In the genomic region with DNA sequence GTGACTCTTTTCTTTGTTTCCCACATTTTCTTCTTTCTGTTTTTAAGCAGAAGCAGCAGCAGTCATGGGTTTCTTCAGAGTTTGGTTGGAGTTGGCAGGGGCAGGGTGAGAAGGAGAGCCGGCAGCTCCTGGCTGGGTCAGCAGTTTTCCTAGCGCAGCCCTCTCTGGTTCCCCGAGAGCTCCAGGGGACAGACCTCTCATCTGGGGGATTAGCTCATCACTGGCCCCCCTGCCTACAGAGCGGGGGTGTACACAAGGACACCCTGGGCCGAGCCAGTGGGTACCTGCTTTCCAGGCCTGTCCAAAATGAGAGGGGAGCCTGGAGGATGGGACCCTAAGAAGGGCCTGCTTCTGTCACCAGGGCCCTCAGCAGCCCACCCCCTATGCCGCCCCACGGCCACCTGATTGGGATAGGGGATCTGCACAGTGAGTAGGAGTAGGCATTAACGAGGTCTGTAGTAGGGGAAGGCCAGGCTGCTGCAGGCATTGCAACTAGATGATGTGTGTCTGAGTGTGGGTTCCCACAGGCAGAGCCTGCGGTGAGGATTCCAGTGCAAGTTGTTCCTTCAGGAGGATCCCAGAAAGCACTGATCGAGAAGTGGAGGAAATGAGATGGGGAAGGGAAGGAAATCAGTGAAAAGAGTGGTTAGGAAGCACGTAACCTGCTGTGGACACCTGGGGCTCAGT, we compare ENCODE assay signal across 17 cellular contexts.
DNase-seq lines count a peak whose midpoint lies in the region; ATAC-seq and TF ChIP-seq lines count a peak whose summit lies in the region.
"Had no signal": no experiment of that assay in that cellular context is flagged by ENCODE, and none has a peak within 500 bp of the region (broad histone marks: within the 10 kb centered on the region; RNA-seq: fewer than 3 reads in every experiment).

No MANE protein-coding gene starts in this region.

- H3K4me1 Mint-ChIP-seq in stimulated activated memory B cell treated with anti-CD40 and anti-IgM and Interleukin-4, amounts not matched to agents 10 μg/mL and 1 μg/mL and 100 μg/mL, for 72 hours: peaks cover 19% of the 10 kb centered on the region

- peak overlapping the region; percentile 16; the same call in 1 of the 2 replicates for H3K27ac ChIP-seq in RWPE1
- peak overlapping the region; percentile 85 to 88 (median 86) for H3K27ac ChIP-seq in esophagus muscularis mucosa (replicated peaks in 1 of 4)
- peak overlapping the region; percentile 86 for H3K27ac ChIP-seq in muscle layer of duodenum (ENCODE audit: low read length)
- H3K27ac ChIP-seq: neutrophil had no signal

- H3K27me3 ChIP-seq in esophagus muscularis mucosa: no peaks in the 10 kb centered on the region
- H3K27me3 ChIP-seq in muscle layer of duodenum (ENCODE audit: low read depth, low read length): no peaks in the 10 kb centered on the region
- H3K27me3 ChIP-seq: neutrophil had no signal

- WGBS in esophagus muscularis mucosa: 77% methylated on average over 7 of the region's 11 CpGs

- H3K9me3 ChIP-seq in esophagus muscularis mucosa: no peaks in the 10 kb centered on the region
- no peaks in the 10 kb centered on the region for H3K9me3 ChIP-seq in muscle layer of duodenum (ENCODE audit: control insufficient read depth in 1 of 2, low read length in 2 of 2)
- H3K9me3 ChIP-seq: neutrophil had no signal

- peaks cover 0 to 38% (median 25%) of the 10 kb centered on the region in 4 donors for H3K36me3 ChIP-seq in esophagus muscularis mucosa
- peaks cover 0 to 12% of the 10 kb centered on the region in 2 donors for H3K36me3 ChIP-seq in muscle layer of duodenum (ENCODE audit: control insufficient read depth in 1 of 2, insufficient read depth in 2 of 2, low read length in 2 of 2)
- H3K36me3 ChIP-seq: neutrophil had no signal

- no peak for ATAC-seq in stimulated activated memory B cell treated with anti-CD40 and anti-IgM and Interleukin-4, amounts not matched to agents 10 μg/mL and 1 μg/mL and 100 μg/mL, for 72 hours
- ATAC-seq in GM21825 (IDR thresholded peaks at IDR 0.05; ENCODE audit: unreplicated experiment) (no peak), HG03097 (IDR thresholded peaks at IDR 0.05; ENCODE audit: low FRiP score, unreplicated experiment) (no peak)
- ATAC-seq: activated naive CD4-positive, alpha-beta T cell treated with anti-CD3 and anti-CD28 coated beads, Interleukin-2, amount 50 U/mL, for 72 hours had no signal

- no peak for DNase-seq in RWPE1 (ENCODE audit: low spot score)
- DNase-seq in esophagus muscularis mucosa (ENCODE audit: extremely low spot score): no peak
- no peak for DNase-seq in NCI-H1694 treated with DMSO at 0.1 percent for 48 hours (lab: John Stamatoyannopoulos, UW)
- DNase-seq in cerebellum (ENCODE audit: low spot score): no peak
- DNase-seq: DMS79, immature natural killer cell, NCI-H1105 treated with DMSO at 0.1 percent for 48 hours, NCI-H510A, SW 1271 had no signal

- intact Hi-C loops in esophagus muscularis mucosa (cut with DNase I): no loop called here

- H3K4me3 ChIP-seq in esophagus muscularis mucosa (no peak overlapping the region), muscle layer of duodenum (ENCODE audit: low read depth in 1 of 2, low read length in 2 of 2) (peak overlapping the region in 1 of 2 donors; percentile 23)

- POLR2A ChIA-PET in RWPE1 (lab: Yijun Ruan, JAX; ENCODE audit: low non-redundant PET): no interaction called here

- H3K27ac Mint-ChIP-seq in stimulated activated memory B cell treated with anti-CD40 and anti-IgM and Interleukin-4, amounts not matched to agents 10 μg/mL and 1 μg/mL and 100 μg/mL, for 72 hours: peak overlapping the region; percentile 23
- H3K27ac Mint-ChIP-seq: dendritic cell treated with granulocyte-macrophage colony-stimulating factor and Interleukin-4, amounts not matched to agents 40 ng/mL and 50 ng/mL, for 4 days had no signal

- CTCF ChIA-PET in RWPE1 (lab: Yijun Ruan, JAX): interaction anchor here (0.6 kb wide), 1 partner anchor 9 kb away, joined by 5 read pairs; no protein-coding TSS in a partner anchor

- H3K27me3 Mint-ChIP-seq in stimulated activated memory B cell treated with anti-CD40 and anti-IgM and Interleukin-4, amounts not matched to agents 10 μg/mL and 1 μg/mL and 100 μg/mL, for 72 hours: no peaks in the 10 kb centered on the region
- H3K27me3 Mint-ChIP-seq: dendritic cell treated with granulocyte-macrophage colony-stimulating factor and Interleukin-4, amounts not matched to agents 40 ng/mL and 50 ng/mL, for 4 days had no signal

- H3K4me3 Mint-ChIP-seq in stimulated activated memory B cell treated with anti-CD40 and anti-IgM and Interleukin-4, amounts not matched to agents 10 μg/mL and 1 μg/mL and 100 μg/mL, for 72 hours: no peak overlapping the region
- H3K4me3 Mint-ChIP-seq: dendritic cell treated with granulocyte-macrophage colony-stimulating factor and Interleukin-4, amounts not matched to agents 40 ng/mL and 50 ng/mL, for 4 days; immature natural killer cell; WTC11 had no signal

- no peak for TF ChIP-seq EP300 in esophagus muscularis mucosa (IDR thresholded peaks at IDR 0.05)

- no peaks in the 10 kb centered on the region for H3K36me3 Mint-ChIP-seq in stimulated activated memory B cell treated with anti-CD40 and anti-IgM and Interleukin-4, amounts not matched to agents 10 μg/mL and 1 μg/mL and 100 μg/mL, for 72 hours
- H3K36me3 Mint-ChIP-seq: activated naive CD4-positive, alpha-beta T cell treated with anti-CD3 and anti-CD28 coated beads, Interleukin-2, amount 50 U/mL, for 72 hours; WTC11 had no signal

- H3K9me3 Mint-ChIP-seq in stimulated activated memory B cell treated with anti-CD40 and anti-IgM and Interleukin-4, amounts not matched to agents 10 μg/mL and 1 μg/mL and 100 μg/mL, for 72 hours: no peaks in the 10 kb centered on the region
- H3K9me3 Mint-ChIP-seq: activated naive CD4-positive, alpha-beta T cell treated with anti-CD3 and anti-CD28 coated beads, Interleukin-2, amount 50 U/mL, for 72 hours; dendritic cell treated with granulocyte-macrophage colony-stimulating factor and Interleukin-4, amounts not matched to agents 40 ng/mL and 50 ng/mL, for 4 days; immature natural killer cell; WTC11 had no signal

- H3K4me1 ChIP-seq in esophagus muscularis mucosa: peaks cover 65 to 90% (median 76%) of the 10 kb centered on the region in 4 donors
- peaks cover 28 to 88% of the 10 kb centered on the region in 2 donors for H3K4me1 ChIP-seq in muscle layer of duodenum (ENCODE audit: control insufficient read depth in 1 of 2, insufficient read depth in 2 of 2, low read length in 2 of 2)

- no peak for TF ChIP-seq CTCF in RWPE1 (conservative IDR thresholded peaks at IDR 0.05; ENCODE audit: low read depth)
- TF ChIP-seq CTCF in esophagus muscularis mucosa (IDR thresholded peaks at IDR 0.05): no peak

- no peak for TF ChIP-seq POLR2A in esophagus muscularis mucosa (IDR thresholded peaks at IDR 0.05; ENCODE audit: low read depth)

Comparison
In these comparisons a context has a peak if more than half of its experiments do, and no peak if none do; other contexts are left out.
1. H3K27ac ChIP-seq: peak in every context shown above with its lines; median percentile 86 in esophagus muscularis mucosa; 86 in muscle layer of duodenum; 16 in RWPE1.